ENCODE assay signal across 1 cellular context in the genomic region with DNA sequence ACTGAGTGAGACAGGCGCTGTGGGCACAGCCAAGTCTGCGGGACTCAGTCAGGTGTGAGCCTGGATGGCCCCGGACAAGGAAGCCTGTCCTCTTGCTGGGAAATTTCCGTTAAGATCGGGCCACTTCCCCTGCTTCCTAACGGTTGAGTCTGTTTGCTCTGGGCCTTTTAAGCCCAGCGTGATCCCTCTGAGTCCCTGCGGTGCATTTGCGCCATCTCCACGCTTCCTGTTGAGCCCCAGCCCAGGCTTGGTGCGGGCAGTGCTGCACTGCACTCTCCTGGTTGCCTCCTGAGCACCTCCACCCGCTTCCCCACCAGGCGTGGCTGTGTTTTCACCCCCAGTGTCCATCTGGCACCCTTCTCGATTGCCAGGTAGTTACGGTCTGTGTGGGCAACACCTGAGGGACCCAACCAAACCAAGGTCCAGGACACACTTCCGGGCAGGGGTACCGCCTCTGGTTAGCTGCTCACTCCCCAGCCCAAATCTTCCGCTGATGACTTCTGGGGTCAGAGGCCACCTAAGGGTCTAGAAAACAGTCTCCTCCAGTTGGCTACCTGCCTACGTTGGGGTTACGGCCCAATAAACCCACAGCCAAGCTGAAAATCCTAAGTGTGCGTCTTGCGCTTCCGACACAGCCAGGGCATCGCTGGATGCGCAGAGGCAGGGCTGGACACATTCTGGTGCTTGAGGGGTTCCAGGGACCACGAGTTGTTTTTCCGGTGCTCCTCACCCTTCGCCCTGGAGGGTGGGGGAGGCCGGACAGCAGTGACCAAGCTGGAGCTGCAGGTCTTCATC.
TF ChIP-seq lines count a peak whose summit lies in the region.

No MANE protein-coding gene starts in this region.

TF ChIP-seq in HepG2, 621 proteins besides CTCF, POLR2A, EP300 and RAD21 (continued from another document):
- TF ChIP-seq, protein P1, sequence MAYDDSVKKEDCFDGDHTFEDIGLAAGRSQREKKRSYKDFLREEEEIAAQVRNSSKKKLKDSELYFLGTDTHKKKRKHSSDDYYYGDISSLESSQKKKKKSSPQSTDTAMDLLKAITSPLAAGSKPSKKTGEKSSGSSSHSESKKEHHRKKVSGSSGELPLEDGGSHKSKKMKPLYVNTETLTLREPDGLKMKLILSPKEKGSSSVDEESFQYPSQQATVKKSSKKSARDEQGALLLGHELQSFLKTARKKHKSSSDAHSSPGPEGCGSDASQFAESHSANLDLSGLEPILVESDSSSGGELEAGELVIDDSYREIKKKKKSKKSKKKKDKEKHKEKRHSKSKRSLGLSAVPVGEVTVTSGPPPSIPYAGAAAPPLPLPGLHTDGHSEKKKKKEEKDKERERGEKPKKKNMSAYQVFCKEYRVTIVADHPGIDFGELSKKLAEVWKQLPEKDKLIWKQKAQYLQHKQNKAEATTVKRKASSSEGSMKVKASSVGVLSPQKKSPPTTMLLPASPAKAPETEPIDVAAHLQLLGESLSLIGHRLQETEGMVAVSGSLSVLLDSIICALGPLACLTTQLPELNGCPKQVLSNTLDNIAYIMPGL (CRISPR knock-in tag; IDR thresholded peaks at IDR 0.05; ENCODE audit: borderline replicate concordance in 1 of 2, low read depth in 1 of 2) = peak in 1 of 2 experiments; percentile 29; a peak in 1 of 4 replicates
- TF ChIP-seq TAF1 (CRISPR knock-in tag; IDR thresholded peaks at IDR 0.05) (no peak), NFRKB (IDR thresholded peaks at IDR 0.05) (no peak), ATF1 (CRISPR knock-in tag; IDR thresholded peaks at IDR 0.05) (no peak), THYN1 (CRISPR knock-in tag; IDR thresholded peaks at IDR 0.05; ENCODE audit: borderline replicate concordance, low read depth) (no peak), ZIK1 (CRISPR knock-in tag; IDR thresholded peaks at IDR 0.05; ENCODE audit: borderline replicate concordance, low read depth) (no peak), FOXC1 (CRISPR knock-in tag; IDR thresholded peaks at IDR 0.05; ENCODE audit: borderline replicate concordance) (peak; percentile 21; the same call in 1 of the 2 replicates), EED (CRISPR knock-in tag; IDR thresholded peaks at IDR 0.05) (peak; percentile 52; the same call in 1 of the 2 replicates), JUN (CRISPR knock-in tag; IDR thresholded peaks at IDR 0.05) (no peak), ZNF772 (CRISPR knock-in tag; IDR thresholded peaks at IDR 0.05) (0 out of 2 replicates have a peak, but pooled peaks have one; percentile 23), HIVEP1 (CRISPR knock-in tag; IDR thresholded peaks at IDR 0.05) (peak; percentile 54; the same call in 1 of the 2 replicates), TBX2 (CRISPR knock-in tag; IDR thresholded peaks at IDR 0.05; ENCODE audit: borderline replicate concordance) (no peak)
- TF ChIP-seq, protein P2, sequence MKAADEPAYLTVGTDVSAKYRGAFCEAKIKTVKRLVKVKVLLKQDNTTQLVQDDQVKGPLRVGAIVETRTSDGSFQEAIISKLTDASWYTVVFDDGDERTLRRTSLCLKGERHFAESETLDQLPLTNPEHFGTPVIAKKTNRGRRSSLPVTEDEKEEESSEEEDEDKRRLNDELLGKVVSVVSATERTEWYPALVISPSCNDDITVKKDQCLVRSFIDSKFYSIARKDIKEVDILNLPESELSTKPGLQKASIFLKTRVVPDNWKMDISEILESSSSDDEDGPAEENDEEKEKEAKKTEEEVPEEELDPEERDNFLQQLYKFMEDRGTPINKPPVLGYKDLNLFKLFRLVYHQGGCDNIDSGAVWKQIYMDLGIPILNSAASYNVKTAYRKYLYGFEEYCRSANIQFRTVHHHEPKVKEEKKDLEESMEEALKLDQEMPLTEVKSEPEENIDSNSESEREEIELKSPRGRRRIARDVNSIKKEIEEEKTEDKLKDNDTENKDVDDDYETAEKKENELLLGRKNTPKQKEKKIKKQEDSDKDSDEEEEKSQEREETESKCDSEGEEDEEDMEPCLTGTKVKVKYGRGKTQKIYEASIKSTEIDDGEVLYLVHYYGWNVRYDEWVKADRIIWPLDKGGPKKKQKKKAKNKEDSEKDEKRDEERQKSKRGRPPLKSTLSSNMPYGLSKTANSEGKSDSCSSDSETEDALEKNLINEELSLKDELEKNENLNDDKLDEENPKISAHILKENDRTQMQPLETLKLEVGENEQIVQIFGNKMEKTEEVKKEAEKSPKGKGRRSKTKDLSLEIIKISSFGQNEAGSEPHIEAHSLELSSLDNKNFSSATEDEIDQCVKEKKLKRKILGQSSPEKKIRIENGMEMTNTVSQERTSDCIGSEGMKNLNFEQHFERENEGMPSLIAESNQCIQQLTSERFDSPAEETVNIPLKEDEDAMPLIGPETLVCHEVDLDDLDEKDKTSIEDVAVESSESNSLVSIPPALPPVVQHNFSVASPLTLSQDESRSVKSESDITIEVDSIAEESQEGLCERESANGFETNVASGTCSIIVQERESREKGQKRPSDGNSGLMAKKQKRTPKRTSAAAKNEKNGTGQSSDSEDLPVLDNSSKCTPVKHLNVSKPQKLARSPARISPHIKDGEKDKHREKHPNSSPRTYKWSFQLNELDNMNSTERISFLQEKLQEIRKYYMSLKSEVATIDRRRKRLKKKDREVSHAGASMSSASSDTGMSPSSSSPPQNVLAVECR (CRISPR knock-in tag; IDR thresholded peaks at IDR 0.05; ENCODE audit: borderline replicate concordance) = peak; percentile 31; the same call in 1 of the 2 replicates
